Comparison of ENCODE assay signal across 8 cellular contexts in genomic region chr12:49336645-49337584, GRCh38. TPM values are rescaled to one million over a fixed set of nuclear protein-coding genes. Genes with fewer than 3 reads are reported as not detected.
A peak's percentile ranks its signal among the peaks of the same experiment; 100 is the strongest.
DNase-seq lines count a peak whose midpoint lies in the region; ATAC-seq, FAIRE-seq and TF ChIP-seq lines count a peak whose summit lies in the region.

Gene C1QL4, minus strand, starts transcription at chr12:49337188. Its CDS starts 711 bp downstream, at chr12:49336477.

- H3K4me3 ChIP-seq in NB4 (ENCODE audit: low read depth, low read length) (peak within 1 kb of the TSS; percentile 4), adrenal gland (peak within 1 kb of the TSS in 1 of 4 donors; percentile 40), right atrium auricular region (peak within 1 kb of the TSS; percentile 7 to 40)

- H3K27ac ChIP-seq in C4-2B (no peak within 1 kb of the TSS; the same call in 1 of the 2 replicates), adrenal gland (no peak within 1 kb of the TSS), right atrium auricular region (no peak within 1 kb of the TSS)

- TF ChIP-seq CTCF in C4-2B (conservative IDR thresholded peaks at IDR 0.05): peak; percentile 100
- peak; percentile 86 for TF ChIP-seq CTCF in NB4 (IDR thresholded peaks at IDR 0.05; ENCODE audit: low read depth, low read length)
- peak; percentile 53 to 98 (median 70) for TF ChIP-seq CTCF in adrenal gland (IDR thresholded peaks at IDR 0.05)
- TF ChIP-seq CTCF in right atrium auricular region (IDR thresholded peaks at IDR 0.05): peak; percentile 99

- DNase-seq in NB4 (ENCODE audit: low read depth) (peak; percentile 86), adrenal gland (peak; percentile 72 to 88 (median 82)), right atrium auricular region (ENCODE audit: low spot score) (peak; percentile 75), pulmonary artery endothelial cell (ENCODE audit: low read depth, low spot score) (peak; percentile 13), urothelium cell line (ENCODE audit: low spot score) (peak; percentile 94)

- peak within 1 kb of the TSS; percentile 36 for H3K4me3 Mint-ChIP-seq in T-helper 1 cell treated with Interleukin-12 subunit alpha and Interleukin-12 subunit beta and Interleukin-4 antibody, amounts not matched to agents 30 μg/mL and 1 μg/mL, for 36 hours

- intact Hi-C loops in adrenal gland (cut with DNase I): no loop called here

- no peaks in the 10 kb centered on the region for H3K36me3 ChIP-seq in adrenal gland (replicated peaks in 1 of 2)
- H3K36me3 ChIP-seq in right atrium auricular region: no peaks in the 10 kb centered on the region

- whole genome bisulfite sequencing in adrenal gland, 4 donors: 1 to 7% (median 3%) methylated on average over 13 to 65 of the region's 65 CpGs

- H3K4me1 ChIP-seq in adrenal gland (replicated peaks in 1 of 2) (peaks cover 5 to 13% of the 10 kb centered on the region in 2 donors), right atrium auricular region (peaks cover 0 to 21% of the 10 kb centered on the region in 2 donors)

- H3K27me3 ChIP-seq in adrenal gland: peaks cover 34% of the 10 kb centered on the region
- peaks cover 21 to 25% of the 10 kb centered on the region in 2 donors for H3K27me3 ChIP-seq in right atrium auricular region

- ATAC-seq in GM21390 (IDR thresholded peaks at IDR 0.05; ENCODE audit: unreplicated experiment): peak; percentile 67

- TF ChIP-seq POLR2A in NB4 (IDR thresholded peaks at IDR 0.05; ENCODE audit: extremely low read depth, insufficient read length): no peak
- TF ChIP-seq POLR2A in adrenal gland (IDR thresholded peaks at IDR 0.05): no peak

- H3K27ac Mint-ChIP-seq in T-helper 1 cell treated with Interleukin-12 subunit alpha and Interleukin-12 subunit beta and Interleukin-4 antibody, amounts not matched to agents 30 μg/mL and 1 μg/mL, for 36 hours: no peak within 1 kb of the TSS

- no peaks in the 10 kb centered on the region for H3K9me3 Mint-ChIP-seq in T-helper 1 cell treated with Interleukin-12 subunit alpha and Interleukin-12 subunit beta and Interleukin-4 antibody, amounts not matched to agents 30 μg/mL and 1 μg/mL, for 36 hours

- H3K36me3 Mint-ChIP-seq in T-helper 1 cell treated with Interleukin-12 subunit alpha and Interleukin-12 subunit beta and Interleukin-4 antibody, amounts not matched to agents 30 μg/mL and 1 μg/mL, for 36 hours (ENCODE audit: low read depth): peaks cover 7% of the 10 kb centered on the region

- FAIRE-seq in urothelium cell line (lab: Jason Lieb, UNC): peak; percentile 44

- peaks cover 94% of the 10 kb centered on the region for H3K27me3 Mint-ChIP-seq in T-helper 1 cell treated with Interleukin-12 subunit alpha and Interleukin-12 subunit beta and Interleukin-4 antibody, amounts not matched to agents 30 μg/mL and 1 μg/mL, for 36 hours (ENCODE audit: low read depth)

- H3K4me1 Mint-ChIP-seq in T-helper 1 cell treated with Interleukin-12 subunit alpha and Interleukin-12 subunit beta and Interleukin-4 antibody, amounts not matched to agents 30 μg/mL and 1 μg/mL, for 36 hours (ENCODE audit: low read depth): peaks cover 21% of the 10 kb centered on the region

- no peaks in the 10 kb centered on the region for H3K9me3 ChIP-seq in adrenal gland (replicated peaks in 1 of 3)
- no peaks in the 10 kb centered on the region for H3K9me3 ChIP-seq in right atrium auricular region

RNA-seq across cellular contexts. Expression of gene C1QL4, which starts in this region (rescaled TPM):
- total RNA-seq in adrenal gland: under 1 TPM in 2 of 8 donors, not detected in 6; 0.14 to 0.20 TPM
- polyA plus RNA-seq in adrenal gland: not detected
- total RNA-seq in right atrium auricular region: not detected
- total RNA-seq in pulmonary artery endothelial cell: 0.04 and 0.13 TPM in 2 replicates

Comparison
In these comparisons a context has a peak if more than half of its experiments do, and no peak if none do; other contexts are left out.
1. Peak in DNase-seq in adrenal gland; RNA of the gene not detected or under 1 TPM.
2. Peak in DNase-seq and H3K4me3 ChIP-seq in right atrium auricular region; RNA of the gene not detected or under 1 TPM.
3. Peak in DNase-seq in pulmonary artery endothelial cell; RNA of the gene not detected or under 1 TPM.
4. DNase-seq: peak in every context shown above with its lines; median percentile 94 in urothelium cell line; 86 in NB4; 82 in adrenal gland; 75 in right atrium auricular region; 13 in pulmonary artery endothelial cell.